Comparison of ENCODE assay signal across 27 cellular contexts in the genomic region with DNA sequence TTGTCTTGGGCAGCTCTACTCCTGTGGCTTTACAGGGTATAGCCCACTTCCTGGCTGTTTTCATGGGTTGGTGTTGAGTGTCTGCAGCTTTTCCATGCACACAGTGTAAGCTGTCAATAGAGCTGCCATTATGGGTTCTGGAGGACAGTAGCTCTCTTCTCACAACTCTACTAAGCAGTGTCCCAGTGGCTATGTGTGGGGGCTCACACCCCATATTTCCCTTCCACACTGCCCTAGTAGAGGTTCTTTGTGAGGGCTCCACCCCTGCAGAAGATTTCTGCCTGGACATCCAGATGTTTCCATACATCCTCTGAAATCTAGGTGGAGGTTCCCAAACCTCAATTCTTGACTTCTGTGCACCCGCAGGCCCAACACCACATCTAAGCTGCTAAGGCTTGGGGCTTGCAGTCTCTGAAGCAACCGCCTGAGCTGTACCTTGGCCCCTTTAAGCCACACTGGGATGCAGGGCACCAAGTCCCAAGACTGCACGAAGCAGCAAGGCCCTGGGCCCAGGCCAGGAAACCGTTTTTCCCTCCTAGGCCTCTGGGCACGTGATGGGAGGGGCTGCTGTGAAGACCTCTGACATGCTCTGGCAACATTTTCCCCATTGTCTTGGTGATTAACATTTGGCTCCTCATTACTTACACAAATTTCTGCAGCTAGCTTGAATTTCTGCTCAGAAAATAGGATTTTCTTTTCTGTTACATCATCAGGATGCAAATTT. TPM values are rescaled to one million over a fixed set of nuclear protein-coding genes. Genes with fewer than 3 reads are reported as not detected.
"Had no signal": no experiment of that assay in that cellular context is flagged by ENCODE, and none has a peak within 500 bp of the region (broad histone marks: within the 10 kb centered on the region; RNA-seq: fewer than 3 reads in every experiment).

No MANE protein-coding gene starts in this region.

- H3K4me1 Mint-ChIP-seq: activated CD4-positive, alpha-beta T cell treated with anti-CD3 and anti-CD28 coated beads, Interleukin-2, amount 10 ng/mL, durations not matched to agents 7 days and 5 days; activated naive CD4-positive, alpha-beta T cell treated with anti-CD3 and anti-CD28 coated beads, Interleukin-2, amount 10 ng/mL, durations not matched to agents 7 days and 5 days; activated naive CD8-positive, alpha-beta T cell treated with anti-CD3 and anti-CD28 coated beads, Interleukin-2, amount 10 ng/mL, durations not matched to agents 7 days and 5 days had no signal

- H3K27ac Mint-ChIP-seq: activated CD4-positive, alpha-beta memory T cell treated with anti-CD3 and anti-CD28 coated beads, Interleukin-2, amount 10 ng/mL, durations not matched to agents 7 days and 5 days; activated CD4-positive, alpha-beta T cell treated with anti-CD3 and anti-CD28 coated beads, Interleukin-2, amount 10 ng/mL, durations not matched to agents 7 days and 5 days; activated naive CD4-positive, alpha-beta T cell treated with anti-CD3 and anti-CD28 coated beads, Interleukin-2, amount 10 ng/mL, durations not matched to agents 7 days and 5 days; activated naive CD4-positive, alpha-beta T cell treated with anti-CD3 and anti-CD28 coated beads, Interleukin-2, amount 50 U/mL, for 72 hours; activated naive CD8-positive, alpha-beta T cell treated with anti-CD3 and anti-CD28 coated beads, Interleukin-2, amount 10 ng/mL, durations not matched to agents 7 days and 5 days; activated T-cell treated with anti-CD3 and anti-CD28 coated beads, Interleukin-2, amount 50 U/mL, for 24 hours; activated T-cell treated with anti-CD3 and anti-CD28 coated beads, Interleukin-2, amount 50 U/mL, for 72 hours; brain had no signal

- H3K9me3 ChIP-seq: ascending aorta, colonic mucosa had no signal

- H3K36me3 ChIP-seq: breast epithelium, colonic mucosa had no signal

- H3K27me3 ChIP-seq: ascending aorta, breast epithelium, cardiac muscle cell, colonic mucosa had no signal

- H3K27me3 Mint-ChIP-seq: activated CD4-positive, alpha-beta memory T cell treated with anti-CD3 and anti-CD28 coated beads, Interleukin-2, amount 10 ng/mL, durations not matched to agents 7 days and 5 days; activated CD4-positive, alpha-beta T cell treated with anti-CD3 and anti-CD28 coated beads, Interleukin-2, amount 10 ng/mL, durations not matched to agents 7 days and 5 days; activated naive CD4-positive, alpha-beta T cell treated with anti-CD3 and anti-CD28 coated beads, Interleukin-2, amount 10 ng/mL, durations not matched to agents 7 days and 5 days; activated naive CD8-positive, alpha-beta T cell treated with anti-CD3 and anti-CD28 coated beads, Interleukin-2, amount 10 ng/mL, durations not matched to agents 7 days and 5 days; activated T-cell treated with anti-CD3 and anti-CD28 coated beads, Interleukin-2, amount 50 U/mL, for 24 hours had no signal

- ATAC-seq: activated naive CD4-positive, alpha-beta T cell treated with anti-CD3 and anti-CD28 coated beads, Interleukin-2, amount 50 U/mL, for 72 hours; activated T-cell treated with anti-CD3 and anti-CD28 coated beads, Interleukin-2, amount 50 U/mL, for 72 hours; esophagus mucosa had no signal

- H3K4me3 ChIP-seq: ascending aorta, breast epithelium, cardiac muscle cell, colonic mucosa had no signal

- H3K27ac ChIP-seq: ascending aorta, breast epithelium, cardiac muscle cell, colonic mucosa had no signal

- DNase-seq: activated CD4-positive, alpha-beta memory T cell treated with anti-CD3 and anti-CD28 coated beads, Interleukin-2, amount 10 ng/mL, durations not matched to agents 7 days and 5 days; activated CD4-positive, alpha-beta T cell treated with anti-CD3 and anti-CD28 coated beads for 1 hour; activated CD4-positive, alpha-beta T cell treated with anti-CD3 and anti-CD28 coated beads for 4 hours; activated CD4-positive, alpha-beta T cell treated with anti-CD3 and anti-CD28 coated beads, Interleukin-2, amount 10 ng/mL, durations not matched to agents 7 days and 5 days; activated CD4-positive, alpha-beta T cell treated with anti-CD3 and anti-CD28 coated beads, Interleukin-2, amount 50 U/mL, for 4 hours; activated CD8-positive, alpha-beta memory T cell treated with anti-CD3 and anti-CD28 coated beads, Interleukin-2, amount 50 U/mL, for 48 hours; activated gamma-delta T cell; activated naive CD4-positive, alpha-beta T cell; activated naive CD4-positive, alpha-beta T cell treated with anti-CD3 and anti-CD28 coated beads, Interleukin-2, amount 10 ng/mL, durations not matched to agents 7 days and 5 days; activated naive CD8-positive, alpha-beta T cell treated with anti-CD3 and anti-CD28 coated beads, Interleukin-2, amount 10 ng/mL, durations not matched to agents 7 days and 5 days; activated T-cell treated with anti-CD3 and anti-CD28 coated beads for 4 hours; activated T-cell treated with anti-CD3 and anti-CD28 coated beads, Interleukin-2, amount 50 U/mL, for 24 hours; activated T-cell treated with anti-CD3 and anti-CD28 coated beads, Interleukin-2, amount 50 U/mL, for 72 hours; central memory CD4-positive, alpha-beta T cell; cerebellar nuclear complex; colonic mucosa; effector CD8-positive, alpha-beta T cell; foreskin fibroblast; head of caudate nucleus; T-helper 1 cell; T-helper 2 cell had no signal

- H3K4me3 Mint-ChIP-seq: activated CD4-positive, alpha-beta memory T cell treated with anti-CD3 and anti-CD28 coated beads, Interleukin-2, amount 10 ng/mL, durations not matched to agents 7 days and 5 days; activated CD4-positive, alpha-beta T cell treated with anti-CD3 and anti-CD28 coated beads, Interleukin-2, amount 10 ng/mL, durations not matched to agents 7 days and 5 days; activated naive CD4-positive, alpha-beta T cell treated with anti-CD3 and anti-CD28 coated beads, Interleukin-2, amount 10 ng/mL, durations not matched to agents 7 days and 5 days; activated naive CD8-positive, alpha-beta T cell treated with anti-CD3 and anti-CD28 coated beads, Interleukin-2, amount 10 ng/mL, durations not matched to agents 7 days and 5 days; activated T-cell treated with anti-CD3 and anti-CD28 coated beads, Interleukin-2, amount 50 U/mL, for 24 hours; activated T-cell treated with anti-CD3 and anti-CD28 coated beads, Interleukin-2, amount 50 U/mL, for 72 hours; brain had no signal

- H3K4me1 ChIP-seq: ascending aorta, breast epithelium had no signal

RNA-seq across cellular contexts. Expression of a gene that starts 9.4 kb away (rescaled TPM):
- total RNA-seq: ascending aorta had no signal
